ENCODE assay signal across 8 cellular contexts in the genomic region with DNA sequence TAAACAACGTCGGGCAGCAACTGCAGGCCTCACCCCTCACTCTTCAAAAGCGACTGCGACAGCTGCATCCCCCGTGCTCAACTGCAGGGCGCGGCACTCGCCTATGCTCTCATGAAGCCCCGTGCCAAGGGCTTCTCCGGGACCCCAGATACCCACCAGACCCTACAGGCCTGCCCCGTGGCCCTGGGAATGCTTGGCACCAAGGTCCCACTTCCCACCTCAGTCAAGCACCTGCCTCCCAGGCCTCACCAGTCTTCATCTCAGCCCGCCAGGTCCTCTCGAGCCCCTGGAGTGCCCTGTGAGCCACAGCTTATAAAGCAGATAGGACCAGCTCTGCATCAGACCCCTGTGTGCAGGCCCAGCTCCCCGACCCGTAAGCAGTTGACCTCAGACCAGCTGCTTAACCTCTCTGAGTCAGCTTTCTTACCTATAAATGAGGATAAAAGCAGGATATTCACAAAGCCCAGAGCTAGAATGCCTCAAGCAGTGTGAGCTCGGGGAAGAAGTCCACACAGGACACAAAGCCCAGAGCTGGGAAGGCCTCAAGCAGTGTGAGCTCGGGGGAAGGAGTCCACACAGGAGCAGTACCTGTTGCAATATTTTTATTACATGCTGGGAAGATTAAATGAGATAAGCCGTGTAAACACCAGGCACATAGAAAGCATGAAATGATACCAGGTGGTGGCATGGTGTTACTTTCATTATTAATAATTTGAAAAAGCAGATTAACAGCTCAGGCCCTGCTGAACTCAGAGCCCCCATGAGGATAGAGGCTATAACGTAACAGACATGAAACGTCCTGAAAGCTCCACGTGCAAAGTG.
DNase-seq lines count a peak whose midpoint lies in the region; ATAC-seq and TF ChIP-seq lines count a peak whose summit lies in the region.

No MANE protein-coding gene starts in this region.

- no peak overlapping the region for H3K18ac ChIP-seq in IMR-90 (ENCODE audit: low read depth, low read length)

- no peak overlapping the region for H2BK120ac ChIP-seq in IMR-90 (ENCODE audit: low read depth, low read length)

- H3K4ac ChIP-seq in IMR-90 (ENCODE audit: low read depth, low read length): no peak overlapping the region

- no peak overlapping the region for H3K9ac ChIP-seq in IMR-90 (ENCODE audit: low read depth, low read length)

- no peak overlapping the region for H2BK5ac ChIP-seq in IMR-90 (ENCODE audit: low read depth, low read length, poor library complexity, severe bottlenecking)

- peak overlapping the region; percentile 8; the same call in 1 of the 2 replicates for H4K5ac ChIP-seq in IMR-90 (ENCODE audit: low read depth, low read length)

- no peak overlapping the region for H2BK15ac ChIP-seq in IMR-90 (ENCODE audit: low read depth, low read length)

- no peak for TF ChIP-seq POLR2A in IMR-90 (IDR thresholded peaks at IDR 0.05; ENCODE audit: low read depth, low read length)
- no peak for TF ChIP-seq POLR2A in vagina (IDR thresholded peaks at IDR 0.05)

- H3K27me3 ChIP-seq in left ventricle myocardium inferior (ENCODE audit: low read depth): no peaks in the 10 kb centered on the region
- no peaks in the 10 kb centered on the region for H3K27me3 ChIP-seq in IMR-90 (ENCODE audit: control insufficient read depth, insufficient read depth, low read length)
- no peaks in the 10 kb centered on the region for H3K27me3 ChIP-seq in vagina

- 65% methylated on average over 5 of the region's 21 CpGs; no CpG with 5 or more reads in 1 of the 2 experiments for WGBS in IMR-90 (ENCODE audit: extremely low coverage in 2 of 2, insufficient read length in 1 of 2), 2 experiments

- H4K8ac ChIP-seq in IMR-90 (ENCODE audit: low read depth in 2 of 2, low read length in 2 of 2): no peak overlapping the region

- no peak overlapping the region for H3K14ac ChIP-seq in IMR-90 (replicated peaks; ENCODE audit: low read depth, low read length)

- no peak overlapping the region for H3K23ac ChIP-seq in IMR-90 (ENCODE audit: low read depth, low read length)

- peaks cover 4% of the 10 kb centered on the region; the same call in 1 of the 2 replicates for H4K20me1 ChIP-seq in IMR-90 (ENCODE audit: insufficient read depth, low read length)

- intact Hi-C loops in left ventricle myocardium inferior (cut with micrococcal nuclease) (no loop called here), left ventricle myocardium superior (cut with micrococcal nuclease) (no loop called here), IMR-90 (cut with micrococcal nuclease) (no loop called here), left colon (cut with DNase I, micrococcal nuclease) (no loop called here), vagina (cut with DNase I) (no loop called here)

- H3K36me3 ChIP-seq in left ventricle myocardium inferior (no peaks in the 10 kb centered on the region), IMR-90 (ENCODE audit: control insufficient read depth, insufficient read depth, low read length) (no peaks in the 10 kb centered on the region), vagina (no peaks in the 10 kb centered on the region)

- POLR2A ChIA-PET in IMR-90 (lab: Charles Lee; ENCODE audit: unreplicated experiment): no interaction called here
- POLR2A ChIA-PET in HEK293T (lab: Yijun Ruan, JAX): interaction anchor here (1.4 kb wide), 2 partner anchors 13 to 97 kb away, joined by 3 to 4 read pairs; a partner anchor contains a TSS

- peak overlapping the region; percentile 76 for H3K27ac ChIP-seq in left ventricle myocardium inferior (replicated peaks)
- no peak overlapping the region for H3K27ac ChIP-seq in IMR-90 (ENCODE audit: insufficient read depth, low read length)
- peak overlapping the region; percentile 53 for H3K27ac ChIP-seq in vagina

- dilution Hi-C loops in IMR-90 (cut with HindIII; ENCODE audit: low sequenced_read_pairs, unreplicated experiment): no loop called here

- no TSS peak for BruUV-seq in IMR-90 (replicated peaks; lab: Mats Ljungman, UMichigan)

- H3K79me1 ChIP-seq in IMR-90 (ENCODE audit: low read depth in 1 of 2, low read length in 2 of 2): peaks cover 55 to 61% of the 10 kb centered on the region in 2 experiments

- ATAC-seq in left ventricle myocardium superior: no peak
- no peak for ATAC-seq in IMR-90 (ENCODE audit: low read depth)
- peak; percentile 68 for ATAC-seq in left colon

- H3K9me1 ChIP-seq in IMR-90 (ENCODE audit: insufficient read depth, low read length): peaks cover 21% of the 10 kb centered on the region

- no peak for TF ChIP-seq CTCF in left ventricle myocardium inferior (IDR thresholded peaks at IDR 0.05; ENCODE audit: borderline replicate concordance)
- TF ChIP-seq CTCF in IMR-90 (conservative IDR thresholded peaks at IDR 0.05; ENCODE audit: low read depth, low read length): no peak
- no peak for TF ChIP-seq CTCF in vagina (IDR thresholded peaks at IDR 0.05)

- H2AK9ac ChIP-seq in IMR-90 (replicated peaks; ENCODE audit: low read depth, low read length, poor library complexity): no peak overlapping the region

- DNase-seq in left ventricle myocardium inferior: no peak
- no peak for DNase-seq in left ventricle myocardium superior
- no peak for DNase-seq in IMR-90
- DNase-seq in left colon: peak; percentile 19 to 37
- DNase-seq in vagina (ENCODE audit: extremely low spot score in 2 of 2): no peak
- no peak for DNase-seq in DMS53 (lab: John Stamatoyannopoulos, UW)
- DNase-seq in HEK293T (ENCODE audit: extremely low spot score): no peak
- DNase-seq in Ammon's horn (ENCODE audit: low spot score): no peak

- TF ChIP-seq RAD21 in IMR-90 (IDR thresholded peaks at IDR 0.05; ENCODE audit: low read length): no peak

- H2AFZ ChIP-seq in IMR-90 (replicated peaks; ENCODE audit: low read length, poor library complexity): no peak overlapping the region

- CTCF ChIA-PET in IMR-90 (lab: Yijun Ruan, JAX) (interaction anchor here (0.6 kb wide), 1 partner anchor 33 kb away, joined by 3 read pairs; no protein-coding TSS in a partner anchor), HEK293T (lab: Yijun Ruan, JAX) (no interaction called here)

- no peak overlapping the region; the same call in 1 of the 2 replicates for H3K4me2 ChIP-seq in IMR-90 (ENCODE audit: low read depth, low read length)

- H2BK20ac ChIP-seq in IMR-90 (ENCODE audit: low read depth, low read length): no peak overlapping the region

- H3K9me3 ChIP-seq in left ventricle myocardium inferior (replicated peaks) (no peaks in the 10 kb centered on the region), IMR-90 (ENCODE audit: control insufficient read depth, insufficient read depth, low read length) (no peaks in the 10 kb centered on the region), vagina (no peaks in the 10 kb centered on the region)

- H3K56ac ChIP-seq in IMR-90 (ENCODE audit: extremely low read depth, insufficient read depth, low read length): no peak overlapping the region

- H3K4me1 ChIP-seq in left ventricle myocardium inferior (peaks cover 100% of the 10 kb centered on the region), IMR-90 (ENCODE audit: control insufficient read depth, insufficient read depth, low read length) (peaks cover 13% of the 10 kb centered on the region; the same call in 1 of the 2 replicates), vagina (peaks cover 68% of the 10 kb centered on the region)

- H4K91ac ChIP-seq in IMR-90 (ENCODE audit: insufficient read depth, low read depth, low read length): no peak overlapping the region; the same call in 1 of the 2 replicates

- H2AK5ac ChIP-seq in IMR-90 (ENCODE audit: low read depth, low read length): no peak overlapping the region

- H3K4me3 ChIP-seq in left ventricle myocardium inferior: peak overlapping the region; percentile 20
- no peak overlapping the region for H3K4me3 ChIP-seq in IMR-90 (ENCODE audit: insufficient read depth, low read depth, low read length)
- H3K4me3 ChIP-seq in vagina: no peak overlapping the region

- in situ Hi-C loops in IMR-90 (cut with MboI; ENCODE audit: low sequenced_read_pairs): no loop called here

TF ChIP-seq in IMR-90, 13 proteins besides CTCF, POLR2A, EP300 and RAD21:
- no peak for TF ChIP-seq BHLHE40 (IDR thresholded peaks at IDR 0.05; ENCODE audit: low read depth, low read length)
- TF ChIP-seq MXI1 (IDR thresholded peaks at IDR 0.05; ENCODE audit: borderline replicate concordance, low read depth, low read length): no peak
- TF ChIP-seq FOS (IDR thresholded peaks at IDR 0.05; ENCODE audit: low read depth, low read length): no peak
- TF ChIP-seq CHD1 (IDR thresholded peaks at IDR 0.05; ENCODE audit: low read depth, low read length): no peak
- no peak for TF ChIP-seq CEBPB (IDR thresholded peaks at IDR 0.05; ENCODE audit: low read depth, low read length)
- no peak for TF ChIP-seq NFE2L2 (IDR thresholded peaks at IDR 0.05; ENCODE audit: low read depth, low read length)
- TF ChIP-seq MAFK (IDR thresholded peaks at IDR 0.05; ENCODE audit: low read depth, low read length): no peak
TF ChIP-seq in IMR-90: peak in this region for 0.

TF ChIP-seq in HEK293T, 16 proteins besides CTCF, POLR2A, EP300 and RAD21:
- TF ChIP-seq L3MBTL2 (conservative IDR thresholded peaks at IDR 0.05): no peak
TF ChIP-seq in HEK293T: peak in this region for 0.

Comparison
In these comparisons a context has a peak if more than half of its experiments do, and no peak if none do; other contexts are left out.
1. DNase-seq: peak in left colon (2 of 2); none in left ventricle myocardium inferior (single experiment), left ventricle myocardium superior (single experiment), IMR-90 (single experiment), vagina (0 of 2), DMS53 (single experiment), HEK293T (single experiment) and Ammon's horn (single experiment).